14 cellular contexts compared by ENCODE assay signal in genomic region chr2:118242216-118242615, GRCh38.
DNase-seq lines count a peak whose midpoint lies in the region; ATAC-seq and TF ChIP-seq lines count a peak whose summit lies in the region.
"Had no signal": no experiment of that assay in that cellular context is flagged by ENCODE, and none has a peak within 500 bp of the region (broad histone marks: within the 10 kb centered on the region; RNA-seq: fewer than 3 reads in every experiment).

No MANE protein-coding gene starts in this region.

- ATAC-seq in GM18907 (IDR thresholded peaks at IDR 0.05; ENCODE audit: unreplicated experiment) (peak; percentile 80), HG03442 (IDR thresholded peaks at IDR 0.05; ENCODE audit: unreplicated experiment) (peak; percentile 88), GM21528 (IDR thresholded peaks at IDR 0.05; ENCODE audit: low FRiP score, unreplicated experiment) (no peak), GM19035 (IDR thresholded peaks at IDR 0.05; ENCODE audit: unreplicated experiment) (no peak)
- ATAC-seq: T-helper 17 cell had no signal

- no peaks in the 10 kb centered on the region for H3K27me3 ChIP-seq in trophoblast cell (ENCODE audit: insufficient read depth, low read length)
- H3K27me3 ChIP-seq: BE2C had no signal

- H2BK5ac ChIP-seq in trophoblast cell (ENCODE audit: low read depth, low read length, poor library complexity) = no peak overlapping the region

- H4K91ac ChIP-seq in trophoblast cell (ENCODE audit: low read depth, low read length) = no peak overlapping the region

- H3K9ac ChIP-seq in trophoblast cell (ENCODE audit: low read length) = no peak overlapping the region

- no peaks in the 10 kb centered on the region for H3K79me1 ChIP-seq in trophoblast cell (ENCODE audit: low read length)

- H3K36me3 ChIP-seq in trophoblast cell (ENCODE audit: control insufficient read depth in 1 of 2, insufficient read depth in 2 of 2, low read length in 2 of 2) = no peaks in the 10 kb centered on the region
- H3K36me3 ChIP-seq: BE2C had no signal

- no peak overlapping the region for H3K27ac ChIP-seq in trophoblast cell (ENCODE audit: low read depth, low read length)

- H3K4ac ChIP-seq in trophoblast cell (ENCODE audit: low read depth, low read length) = no peak overlapping the region

- no peaks in the 10 kb centered on the region for H3K79me2 ChIP-seq in trophoblast cell (ENCODE audit: control insufficient read depth, insufficient read depth, low read length, poor library complexity)

- H3K4me3 ChIP-seq in astrocyte of the spinal cord (ENCODE audit: low read depth, low read length) (no peak overlapping the region), trophoblast cell (ENCODE audit: low read depth, low read length) (no peak overlapping the region)

- no peak overlapping the region for H3K14ac ChIP-seq in trophoblast cell (ENCODE audit: low read length)

- H4K8ac ChIP-seq in trophoblast cell (ENCODE audit: low read depth, low read length) = no peak overlapping the region

- in situ Hi-C loops in astrocyte of the spinal cord (cut with HindIII; ENCODE audit: low sequenced_read_pairs) = no loop called here

- no peak overlapping the region for H3K23ac ChIP-seq in trophoblast cell (ENCODE audit: low read length)

- DNase-seq in AML-193 (lab: John Stamatoyannopoulos, UW) (peak; percentile 48 to 54), astrocyte of the spinal cord (ENCODE audit: low read depth, low spot score) (peak; percentile 29), GM19240 (ENCODE audit: insufficient read length, low spot score) (no peak), trophoblast cell (no peak)
- DNase-seq: activated CD4-positive, alpha-beta memory T cell treated with anti-CD3 and anti-CD28 coated beads for 36 hours; BE2C; cortex of kidney; GDM1; NCI-H2081 treated with DMSO at 0.1 percent for 48 hours; T-helper 17 cell had no signal

- H2BK12ac ChIP-seq in trophoblast cell (ENCODE audit: low read length) = no peak overlapping the region

- H3K4me1 ChIP-seq in trophoblast cell (ENCODE audit: control insufficient read depth in 1 of 2, insufficient read depth in 2 of 2, low read length in 2 of 2) = peaks cover 0 to 7% of the 10 kb centered on the region in 2 experiments
- H3K4me1 ChIP-seq: BE2C had no signal

- H2BK120ac ChIP-seq in trophoblast cell (ENCODE audit: insufficient read depth, low read length, poor library complexity) = no peak overlapping the region

- no peak overlapping the region for H3K4me2 ChIP-seq in trophoblast cell (ENCODE audit: low read length)

- no CpG with 5 or more reads among the region's 2 CpGs for WGBS in trophoblast cell (ENCODE audit: extremely low coverage, insufficient coverage, insufficient read length)

- H2AK5ac ChIP-seq in trophoblast cell (ENCODE audit: low read length) = no peak overlapping the region

- no peak overlapping the region for H4K12ac ChIP-seq in trophoblast cell (ENCODE audit: low read depth, low read length)

- no peak overlapping the region for H3K18ac ChIP-seq in trophoblast cell (ENCODE audit: low read length)

- H2AFZ ChIP-seq in trophoblast cell (ENCODE audit: insufficient read depth, low read length, poor library complexity) = no peak overlapping the region

- peaks cover 3% of the 10 kb centered on the region for H3K9me3 ChIP-seq in trophoblast cell (ENCODE audit: insufficient read depth, low read depth, low read length)
- H3K9me3 ChIP-seq: BE2C had no signal

- TF ChIP-seq CTCF in astrocyte of the spinal cord (IDR thresholded peaks at IDR 0.05; ENCODE audit: low read depth, low read length) = no peak

Comparison
In these comparisons a context has a peak if more than half of its experiments do, and no peak if none do; other contexts are left out.
1. DNase-seq: peak in AML-193 (2 of 2) and astrocyte of the spinal cord (single experiment); none in GM19240 (single experiment) and trophoblast cell (0 of 2).
2. ATAC-seq: peak in GM18907 (single experiment) and HG03442 (single experiment); none in GM21528 (single experiment) and GM19035 (single experiment).